In genomic region chr10:72066318-72067284, GRCh38 we compare ENCODE assay signal across 18 cellular contexts. TPM values are rescaled to one million over a fixed set of nuclear protein-coding genes. Genes with fewer than 3 reads are reported as not detected.
A peak's percentile ranks its signal among the peaks of the same experiment; 100 is the strongest.
DNase-seq lines count a peak whose midpoint lies in the region; ATAC-seq and TF ChIP-seq lines count a peak whose summit lies in the region.
"Had no signal": no experiment of that assay in that cellular context is flagged by ENCODE, and none has a peak within 500 bp of the region (broad histone marks: within the 10 kb centered on the region; RNA-seq: fewer than 3 reads in every experiment).

No MANE protein-coding gene starts in this region.

- H3K4me3 Mint-ChIP-seq in activated T-cell treated with anti-CD3 and anti-CD28 coated beads, Interleukin-2, amount 50 U/mL, for 24 hours, result no peak overlapping the region
- H3K4me3 Mint-ChIP-seq in activated T-cell treated with anti-CD3 and anti-CD28 coated beads, Interleukin-2, amount 50 U/mL, for 4 hours, result no peak overlapping the region
- no peak overlapping the region for H3K4me3 Mint-ChIP-seq in IgD-negative memory B cell
- peak overlapping the region in 1 of 2 donors; percentile 47 for H3K4me3 Mint-ChIP-seq in effector memory CD8-positive, alpha-beta T cell
- H3K4me3 Mint-ChIP-seq: H9 had no signal

- H3K36me3 ChIP-seq in psoas muscle (ENCODE audit: insufficient read depth in 1 of 2, low read depth in 1 of 2), result no peaks in the 10 kb centered on the region
- H3K36me3 ChIP-seq: upper lobe of right lung had no signal

- no peaks in the 10 kb centered on the region for H3K9me3 ChIP-seq in psoas muscle
- H3K9me3 ChIP-seq: upper lobe of right lung had no signal

- TF ChIP-seq CTCF in psoas muscle (IDR thresholded peaks at IDR 0.05) (no peak), GM13977 (IDR thresholded peaks at IDR 0.05; ENCODE audit: extremely low read depth, insufficient read depth, missing control alignments) (no peak)

- peaks cover 6% of the 10 kb centered on the region for H3K4me1 ChIP-seq in psoas muscle

- no peak overlapping the region for H3K4me3 ChIP-seq in psoas muscle
- H3K4me3 ChIP-seq: SK-N-MC, upper lobe of right lung had no signal

- ATAC-seq in activated T-cell treated with anti-CD3 and anti-CD28 coated beads, Interleukin-2, amount 50 U/mL, for 4 hours, result no peak
- ATAC-seq in effector memory CD8-positive, alpha-beta T cell (replicated peaks), result no peak
- peak; percentile 18 to 75 (median 46) for ATAC-seq in psoas muscle
- ATAC-seq: PC-3, upper lobe of right lung had no signal

- in situ Hi-C loops in GM13977 (cut with MboI; ENCODE audit: low pct_unique_long_range_greater_than_20kb, low sequenced_read_pairs, unreplicated experiment), result no loop called here

- no peaks in the 10 kb centered on the region for H3K27me3 ChIP-seq in psoas muscle (ENCODE audit: insufficient read depth in 3 of 3, low read length in 2 of 3)
- H3K27me3 ChIP-seq: upper lobe of right lung had no signal

- 36 to 43% (median 37%) methylated on average over 18 of the region's 18 CpGs for WGBS in psoas muscle, 3 donors

- DNase-seq in activated T-cell treated with anti-CD3 and anti-CD28 coated beads, Interleukin-2, amount 50 U/mL, for 24 hours, result no peak
- DNase-seq in activated T-cell treated with anti-CD3 and anti-CD28 coated beads, Interleukin-2, amount 50 U/mL, for 4 hours, result no peak
- no peak for DNase-seq in effector memory CD8-positive, alpha-beta T cell
- peak in 1 of 2 donors; percentile 57 for DNase-seq in psoas muscle
- no peak for DNase-seq in GM13977 (ENCODE audit: low spot score)
- DNase-seq in GM19240 (ENCODE audit: insufficient read length, low spot score), result no peak
- DNase-seq in UCSD-AML1 (lab: John Stamatoyannopoulos, UW; ENCODE audit: unreplicated experiment), result no peak
- DNase-seq: activated CD4-positive, alpha-beta T cell treated with anti-CD3 and anti-CD28 coated beads, Interleukin-2, amount 50 U/mL, for 1 hour; activated T-cell treated with anti-CD3 and anti-CD28 coated beads, Interleukin-2, amount 50 U/mL, for 1 hour; aorta; H9; NCI-H1048; NCI-H524 treated with DMSO at 0.1 percent for 48 hours; PC-3; stimulated activated naive CD4-positive, alpha-beta T cell treated with Interleukin-2 at 50 U/mL for 16 hours; upper lobe of right lung had no signal

- peaks cover 93% of the 10 kb centered on the region for H3K36me3 Mint-ChIP-seq in activated T-cell treated with anti-CD3 and anti-CD28 coated beads, Interleukin-2, amount 50 U/mL, for 24 hours (ENCODE audit: low read depth)
- H3K36me3 Mint-ChIP-seq in activated T-cell treated with anti-CD3 and anti-CD28 coated beads, Interleukin-2, amount 50 U/mL, for 4 hours (ENCODE audit: insufficient read depth), result peaks cover 20% of the 10 kb centered on the region
- H3K36me3 Mint-ChIP-seq in IgD-negative memory B cell, result peaks cover 10% of the 10 kb centered on the region
- H3K36me3 Mint-ChIP-seq in effector memory CD8-positive, alpha-beta T cell (ENCODE audit: insufficient read depth), result peaks cover 99% of the 10 kb centered on the region

- no peaks in the 10 kb centered on the region for H3K27me3 Mint-ChIP-seq in activated T-cell treated with anti-CD3 and anti-CD28 coated beads, Interleukin-2, amount 50 U/mL, for 24 hours
- H3K27me3 Mint-ChIP-seq in activated T-cell treated with anti-CD3 and anti-CD28 coated beads, Interleukin-2, amount 50 U/mL, for 4 hours (ENCODE audit: low read depth), result no peaks in the 10 kb centered on the region
- H3K27me3 Mint-ChIP-seq in IgD-negative memory B cell, result no peaks in the 10 kb centered on the region
- no peaks in the 10 kb centered on the region for H3K27me3 Mint-ChIP-seq in effector memory CD8-positive, alpha-beta T cell

- no peaks in the 10 kb centered on the region for H3K9me3 Mint-ChIP-seq in activated T-cell treated with anti-CD3 and anti-CD28 coated beads, Interleukin-2, amount 50 U/mL, for 24 hours
- no peaks in the 10 kb centered on the region for H3K9me3 Mint-ChIP-seq in activated T-cell treated with anti-CD3 and anti-CD28 coated beads, Interleukin-2, amount 50 U/mL, for 4 hours
- no peaks in the 10 kb centered on the region for H3K9me3 Mint-ChIP-seq in IgD-negative memory B cell
- no peaks in the 10 kb centered on the region for H3K9me3 Mint-ChIP-seq in effector memory CD8-positive, alpha-beta T cell
- H3K9me3 Mint-ChIP-seq: H9 had no signal

- H3K4me1 Mint-ChIP-seq in activated T-cell treated with anti-CD3 and anti-CD28 coated beads, Interleukin-2, amount 50 U/mL, for 24 hours (ENCODE audit: low read depth), result peaks cover 26% of the 10 kb centered on the region
- peaks cover 15% of the 10 kb centered on the region for H3K4me1 Mint-ChIP-seq in activated T-cell treated with anti-CD3 and anti-CD28 coated beads, Interleukin-2, amount 50 U/mL, for 4 hours (ENCODE audit: low read depth)
- peaks cover 0 to 4% (median 2%) of the 10 kb centered on the region in 3 donors for H3K4me1 Mint-ChIP-seq in IgD-negative memory B cell
- H3K4me1 Mint-ChIP-seq in effector memory CD8-positive, alpha-beta T cell (ENCODE audit: low read depth in 2 of 2), result peaks cover 25 to 35% of the 10 kb centered on the region in 2 donors

- H3K27ac ChIP-seq in psoas muscle, result no peak overlapping the region
- H3K27ac ChIP-seq: SK-N-MC, upper lobe of right lung had no signal

- H3K27ac Mint-ChIP-seq in activated T-cell treated with anti-CD3 and anti-CD28 coated beads, Interleukin-2, amount 50 U/mL, for 24 hours, result peak overlapping the region; percentile 20
- peak overlapping the region; percentile 33 to 69 (median 42) for H3K27ac Mint-ChIP-seq in IgD-negative memory B cell
- peak overlapping the region; percentile 68 to 99 for H3K27ac Mint-ChIP-seq in effector memory CD8-positive, alpha-beta T cell

- intact Hi-C loops in psoas muscle (cut with DNase I), result no loop called here

RNA-seq across cellular contexts. Expression of gene SPOCK2, which starts 21.8 kb away (rescaled TPM):
- 10 to 100 TPM; 74.7 to 85.7 (median 83.2) TPM for total RNA-seq in activated T-cell treated with anti-CD3 and anti-CD28 coated beads, Interleukin-2, amount 50 U/mL, for 4 hours
- 65.5 TPM for polyA plus RNA-seq in IgD-negative memory B cell
- 1 to 10 TPM; 1.8 to 5.3 (median 3.7) TPM for total RNA-seq in psoas muscle
- 1 to 10 TPM; 2.3 to 4.3 (median 3.3) TPM for polyA plus RNA-seq in psoas muscle

Comparison
In these comparisons a context has a peak if more than half of its experiments do, and no peak if none do; other contexts are left out.
1. H3K27ac Mint-ChIP-seq: peak in every context shown above with its lines; median percentile 84 in effector memory CD8-positive, alpha-beta T cell; 42 in IgD-negative memory B cell; 20 in activated T-cell treated with anti-CD3 and anti-CD28 coated beads, Interleukin-2, amount 50 U/mL, for 24 hours.
2. ATAC-seq: peak in psoas muscle (4 of 4); none in activated T-cell treated with anti-CD3 and anti-CD28 coated beads, Interleukin-2, amount 50 U/mL, for 4 hours (0 of 2) and effector memory CD8-positive, alpha-beta T cell (single experiment).
3. RNA of gene SPOCK2, which starts 21.8 kb away (total RNA-seq): 74.7 to 85.7 TPM in activated T-cell treated with anti-CD3 and anti-CD28 coated beads, Interleukin-2, amount 50 U/mL, for 4 hours; 1.8 to 5.3 TPM in psoas muscle; every median in the first group is over 10 times any median in the second.